Comparison of ENCODE assay signal across 29 cellular contexts in genomic region chr6:167710521-167710920, GRCh38.
"Had no signal": no experiment of that assay in that cellular context is flagged by ENCODE, and none has a peak within 500 bp of the region (broad histone marks: within the 10 kb centered on the region; RNA-seq: fewer than 3 reads in every experiment).

No MANE protein-coding gene starts in this region.

- H3K36me3 Mint-ChIP-seq: activated naive CD4-positive, alpha-beta T cell treated with anti-CD3 and anti-CD28 coated beads, Interleukin-2, amount 50 U/mL, for 72 hours; WTC11 had no signal

- H3K4me1 ChIP-seq: ascending aorta, body of pancreas had no signal

- FAIRE-seq: RCC 7860 had no signal

- H3K4me3 Mint-ChIP-seq: activated CD8-positive, alpha-beta T cell treated with anti-CD3 and anti-CD28 coated beads, Interleukin-2, amount 10 ng/mL, durations not matched to agents 7 days and 5 days; activated naive CD8-positive, alpha-beta T cell treated with anti-CD3 and anti-CD28 coated beads, Interleukin-2, amount 50 U/mL, for 24 hours; activated T-cell treated with anti-CD3 and anti-CD28 coated beads, Interleukin-2, amount 50 U/mL, for 4 hours; central memory CD8-positive, alpha-beta T cell; T-helper 17 cell; WTC11 had no signal

- H3K27ac Mint-ChIP-seq: activated CD8-positive, alpha-beta T cell treated with anti-CD3 and anti-CD28 coated beads, Interleukin-2, amount 10 ng/mL, durations not matched to agents 7 days and 5 days; activated naive CD4-positive, alpha-beta T cell treated with anti-CD3 and anti-CD28 coated beads, Interleukin-2, amount 50 U/mL, for 72 hours; activated naive CD8-positive, alpha-beta T cell treated with anti-CD3 and anti-CD28 coated beads, Interleukin-2, amount 50 U/mL, for 24 hours; T-helper 17 cell; WTC11 had no signal

- H3K9me3 Mint-ChIP-seq: activated naive CD4-positive, alpha-beta T cell treated with anti-CD3 and anti-CD28 coated beads, Interleukin-2, amount 50 U/mL, for 72 hours; activated naive CD8-positive, alpha-beta T cell treated with anti-CD3 and anti-CD28 coated beads, Interleukin-2, amount 50 U/mL, for 24 hours; activated T-cell treated with anti-CD3 and anti-CD28 coated beads, Interleukin-2, amount 50 U/mL, for 4 hours; central memory CD8-positive, alpha-beta T cell; WTC11 had no signal

- H3K27ac ChIP-seq: ascending aorta, body of pancreas, SJSA1 had no signal

- DNase-seq: activated CD4-positive, alpha-beta T cell treated with anti-CD3 and anti-CD28 coated beads for 48 hours; activated CD4-positive, alpha-beta T cell treated with anti-CD3 and anti-CD28 coated beads, Interleukin-2, amount 50 U/mL, for 4 hours; activated CD4-positive, CD25-positive, alpha-beta regulatory T cell treated with anti-CD3 and anti-CD28 coated beads, Interleukin-2, amount 50 U/mL, for 72 hours; activated CD8-positive, alpha-beta T cell treated with anti-CD3 and anti-CD28 coated beads, Interleukin-2, amount 10 ng/mL, durations not matched to agents 7 days and 5 days; activated effector memory CD4-positive, alpha-beta T cell treated with anti-CD3 and anti-CD28 coated beads, Interleukin-2, amount 50 U/mL, for 16 hours; activated naive CD4-positive, alpha-beta T cell treated with Interleukin-2 at 50 U/mL for 16 hours; activated naive CD8-positive, alpha-beta T cell treated with anti-CD3 and anti-CD28 coated beads, Interleukin-2, amount 50 U/mL, for 24 hours; activated T-cell treated with anti-CD3 and anti-CD28 coated beads, Interleukin-2, amount 50 U/mL, for 4 hours; amniotic stem cell; body of pancreas; Kasumi-1; KBM-7; NCI-H1105 treated with DMSO at 0.1 percent for 48 hours; NCI-H1436 treated with DMSO at 0.1 percent for 48 hours; NCI-H1930; NCI-H2171; NCI-H226; NCI-H526 treated with DMSO at 0.1 percent for 48 hours; NCI-H82; PC-3; SHP77; T-helper 17 cell; T-helper 9 cell had no signal

- H3K36me3 ChIP-seq: ascending aorta, SJSA1 had no signal

- H3K9me3 ChIP-seq: ascending aorta, body of pancreas, SJSA1 had no signal

- ATAC-seq: activated CD8-positive, alpha-beta T cell treated with anti-CD3 and anti-CD28 coated beads, Interleukin-2, amount 10 ng/mL, durations not matched to agents 7 days and 5 days; activated naive CD4-positive, alpha-beta T cell treated with anti-CD3 and anti-CD28 coated beads, Interleukin-2, amount 50 U/mL, for 72 hours; activated naive CD8-positive, alpha-beta T cell treated with anti-CD3 and anti-CD28 coated beads, Interleukin-2, amount 50 U/mL, for 24 hours; activated T-cell treated with anti-CD3 and anti-CD28 coated beads, Interleukin-2, amount 50 U/mL, for 4 hours; body of pancreas; PC-3; T-helper 17 cell; WTC11 had no signal

- H3K4me3 ChIP-seq: ascending aorta, body of pancreas, SJSA1 had no signal

- H3K27me3 ChIP-seq: ascending aorta, body of pancreas had no signal
